Comparison of ENCODE assay signal across 2 cellular contexts in genomic region chr11:18429349-18429748, GRCh38.
TF ChIP-seq lines count a peak whose summit lies in the region.

No MANE protein-coding gene starts in this region.

TF ChIP-seq in A549, 52 proteins besides CTCF, POLR2A, EP300 and RAD21:
- TF ChIP-seq NFE2L2 (conservative IDR thresholded peaks at IDR 0.05; ENCODE audit: low read length) (peak; percentile 38; the same call in 1 of the 2 replicates), NR3C1 (IDR thresholded peaks at IDR 0.05) (no peak), E2F6 (IDR thresholded peaks at IDR 0.05; ENCODE audit: borderline replicate concordance, low read depth) (no peak), BCL3 (IDR thresholded peaks at IDR 0.05) (no peak), HES2 (IDR thresholded peaks at IDR 0.05) (no peak), HOXB5 (CRISPR knock-in tag; IDR thresholded peaks at IDR 0.05) (no peak), ZC3H11A (IDR thresholded peaks at IDR 0.05) (no peak)

TF ChIP-seq in K562, 482 proteins besides CTCF, POLR2A, EP300 and RAD21:
- peak; percentile 36; the same call in 1 of the 2 replicates for TF ChIP-seq MAFF (IDR thresholded peaks at IDR 0.05; ENCODE audit: low read length)
- peak; percentile 58; the same call in 1 of the 2 replicates for TF ChIP-seq NFE2 (IDR thresholded peaks at IDR 0.05; ENCODE audit: low read depth)
- TF ChIP-seq ATF6 (CRISPR knock-in tag; IDR thresholded peaks at IDR 0.05), result no peak
- TF ChIP-seq ZNF316 (IDR thresholded peaks at IDR 0.05), result peak; percentile 59
- no peak for TF ChIP-seq ATF4 (CRISPR knock-in tag; IDR thresholded peaks at IDR 0.05)
- TF ChIP-seq PCBP1 (IDR thresholded peaks at IDR 0.05; ENCODE audit: low read depth, low read length, poor library complexity, severe bottlenecking), result no peak
- TF ChIP-seq MAFK (IDR thresholded peaks at IDR 0.05; ENCODE audit: low read length), result peak; percentile 41; the same call in 1 of the 2 replicates
- TF ChIP-seq KLF16 (IDR thresholded peaks at IDR 0.05), result no peak
- TF ChIP-seq ARID2 (IDR thresholded peaks at IDR 0.05), result no peak
- no peak for TF ChIP-seq SMAD3 (CRISPR knock-in tag; conservative IDR thresholded peaks at IDR 0.05)
- no peak for TF ChIP-seq ZNF551 (CRISPR knock-in tag; IDR thresholded peaks at IDR 0.05)
- no peak for TF ChIP-seq ZNF512 (tag; IDR thresholded peaks at IDR 0.05)
- TF ChIP-seq SNIP1 (IDR thresholded peaks at IDR 0.05; ENCODE audit: low read depth), result no peak
- TF ChIP-seq MAFG (tag; conservative IDR thresholded peaks at IDR 0.05), result peak; percentile 68; the same call in 1 of the 2 replicates
- TF ChIP-seq PTBP1 (IDR thresholded peaks at IDR 0.05; ENCODE audit: low read depth, low read length), result no peak
- TF ChIP-seq SNAPC5 (CRISPR knock-in tag; IDR thresholded peaks at IDR 0.05), result no peak
- no peak for TF ChIP-seq ZNF23 (CRISPR knock-in tag; IDR thresholded peaks at IDR 0.05)
- peak; percentile 69 for TF ChIP-seq C11orf30 (IDR thresholded peaks at IDR 0.05; ENCODE audit: low read depth)
